8 cellular contexts compared by ENCODE assay signal in genomic region chr19:18023596-18024212, GRCh38. TPM values are rescaled to one million over a fixed set of nuclear protein-coding genes. Genes with fewer than 3 reads are reported as not detected.
DNase-seq lines count a peak whose midpoint lies in the region; ATAC-seq, FAIRE-seq and TF ChIP-seq lines count a peak whose summit lies in the region.

No MANE protein-coding gene starts in this region.

- H3K4me1 ChIP-seq in liver (ENCODE audit: control insufficient read depth in 4 of 4, insufficient read depth in 4 of 4, low read length in 3 of 4), result peaks cover 6 to 29% (median 16%) of the 10 kb centered on the region in 4 donors
- peaks cover 46% of the 10 kb centered on the region for H3K4me1 ChIP-seq in testis

- H3K36me3 ChIP-seq in liver (ENCODE audit: control insufficient read depth in 4 of 4, insufficient read depth in 3 of 4, low read depth in 1 of 4, low read length in 3 of 4) (no peaks in the 10 kb centered on the region), testis (ENCODE audit: low read depth, missing control alignments) (no peaks in the 10 kb centered on the region)

- ATAC-seq in GM18873 (IDR thresholded peaks at IDR 0.05; ENCODE audit: low FRiP score, unreplicated experiment), result no peak

- 69% methylated on average over 23 of the region's 23 CpGs for WGBS in liver
- WGBS in testis, 2 donors, result 61 to 62% methylated on average over 15 to 23 of the region's 23 CpGs

- no peak for TF ChIP-seq POLR2A in testis (IDR thresholded peaks at IDR 0.05)
- TF ChIP-seq POLR2A in GM12892 (IDR thresholded peaks at IDR 0.05; ENCODE audit: low read depth, low read length), result no peak

- H3K27ac ChIP-seq in liver (ENCODE audit: low read depth in 1 of 2, low read length in 2 of 2), result peak overlapping the region; percentile 64 to 65
- H3K27ac ChIP-seq in testis, result peak overlapping the region; percentile 81 to 90

- intact Hi-C loops in testis (cut with DNase I; ENCODE audit: low total_unique reads), result no loop called here

- TF ChIP-seq CTCF in liver (IDR thresholded peaks at IDR 0.05; ENCODE audit: low read depth, low read length, missing input control) (no peak), testis (IDR thresholded peaks at IDR 0.05) (no peak)

- DNase-seq in SHP77 treated with DMSO at 0.1 percent for 48 hours (lab: John Stamatoyannopoulos, UW) (peak; percentile 14), anterior cingulate cortex (lab: John Stamatoyannopoulos, UW) (peak in 41 of 58 donors; percentile 5 to 69 (median 32)), testis (peak; percentile 90), occipital lobe (lab: John Stamatoyannopoulos, UW) (no peak), GM12892 (ENCODE audit: insufficient read length) (no peak)

- H3K9me3 ChIP-seq in liver (ENCODE audit: control insufficient read depth in 4 of 4, low read length in 3 of 4), result no peaks in the 10 kb centered on the region
- no peaks in the 10 kb centered on the region for H3K9me3 ChIP-seq in testis

- H3K27me3 ChIP-seq in liver (ENCODE audit: control insufficient read depth in 4 of 4, insufficient read depth in 4 of 4, low read length in 3 of 4) (no peaks in the 10 kb centered on the region), testis (no peaks in the 10 kb centered on the region)

- FAIRE-seq in GM12892 (lab: Jason Lieb, UNC), result no peak

- H3K4me3 ChIP-seq in GM08714 (ENCODE audit: low read length), result peak overlapping the region; percentile 5; the same call in 1 of the 2 replicates
- no peak overlapping the region for H3K4me3 ChIP-seq in liver (ENCODE audit: low read depth in 1 of 3, low read length in 3 of 3)
- H3K4me3 ChIP-seq in testis, result no peak overlapping the region

- H3K9ac ChIP-seq in liver (ENCODE audit: low read depth in 1 of 2, low read length in 2 of 2), result no peak overlapping the region

- TF ChIP-seq RAD21 in liver (IDR thresholded peaks at IDR 0.05), result no peak

TF ChIP-seq in liver, 16 proteins besides CTCF, POLR2A, EP300 and RAD21:
- TF ChIP-seq GABPA (IDR thresholded peaks at IDR 0.05 in 1 of 2, conservative IDR thresholded peaks at IDR 0.05 in 1 of 2) (no peak), NR2F2 (IDR thresholded peaks at IDR 0.05) (no peak), HNF4G (IDR thresholded peaks at IDR 0.05) (no peak), FOXA1 (IDR thresholded peaks at IDR 0.05) (no peak), YY1 (IDR thresholded peaks at IDR 0.05) (no peak), MAX (IDR thresholded peaks at IDR 0.05) (peak; percentile 56), ATF3 (IDR thresholded peaks at IDR 0.05) (no peak), JUND (IDR thresholded peaks at IDR 0.05) (no peak), EGR1 (IDR thresholded peaks at IDR 0.05; ENCODE audit: low read depth in 2 of 2) (no peak), TAF1 (conservative IDR thresholded peaks at IDR 0.05) (no peak), FOXA2 (IDR thresholded peaks at IDR 0.05) (no peak), REST (IDR thresholded peaks at IDR 0.05) (no peak), RXRA (IDR thresholded peaks at IDR 0.05) (peak in 1 of 2 donors; percentile 18), SP1 (IDR thresholded peaks at IDR 0.05) (peak; percentile 57), ZBTB33 (IDR thresholded peaks at IDR 0.05) (no peak), HNF4A (conservative IDR thresholded peaks at IDR 0.05) (no peak)

RNA-seq across cellular contexts. Expression of gene ARRDC2, which starts 15.7 kb away (rescaled TPM):
- total RNA-seq in liver (10 to 100 TPM in 1 of 2 donors, 1 to 10 TPM in 1; 7.6 to 32.3 TPM), testis (10 to 100 TPM; 13.0 to 15.3 TPM), occipital lobe (5.1 TPM)
- polyA plus RNA-seq in liver (1 to 10 TPM; 2.7 to 5.3 TPM), testis (ENCODE audit: insufficient read depth, low read depth, low replicate concordance) (10.3 TPM)
- polyA plus RNA-seq in GM12892 (2012; ENCODE audit: missing spikeins), result 7.5 TPM

RNA-seq across cellular contexts. Expression of gene KCNN1, which starts 56.8 kb away (rescaled TPM):
- total RNA-seq in liver (under 1 TPM; 0.05 to 0.08 TPM), testis (10 to 100 TPM; 10.3 to 15.9 TPM), occipital lobe (30.1 TPM)
- polyA plus RNA-seq in liver (under 1 TPM in 1 of 2 donors, not detected in 1; 0.05 TPM), testis (ENCODE audit: insufficient read depth, low read depth, low replicate concordance) (4.4 TPM)
- polyA plus RNA-seq in GM12892 (2012; ENCODE audit: missing spikeins), result 1.5 TPM

Comparison
In these comparisons a context has a peak if more than half of its experiments do, and no peak if none do; other contexts are left out.
1. DNase-seq: peak in SHP77 treated with DMSO at 0.1 percent for 48 hours (single experiment), anterior cingulate cortex (41 of 58) and testis (single experiment); none in occipital lobe (single experiment) and GM12892 (single experiment).
2. RNA of gene KCNN1, which starts 56.8 kb away (total RNA-seq): 30.1 TPM in occipital lobe (single experiment) and 10.3 to 15.9 TPM in testis; 0.05 to 0.08 TPM in liver; every median in the first group is over 10 times any median in the second.